ENCODE assay signal across 1 cellular context in genomic region chr3:129314757-129315385, GRCh38.
TF ChIP-seq lines count a peak whose summit lies in the region.

No MANE protein-coding gene starts in this region.

TF ChIP-seq in GM12878, 131 proteins besides CTCF, POLR2A, EP300 and RAD21 (continued from another document):
- TF ChIP-seq RFX5 (IDR thresholded peaks at IDR 0.05; ENCODE audit: low read depth, low read length) (peak; percentile 91), JUNB (IDR thresholded peaks at IDR 0.05) (no peak), NR2C2 (IDR thresholded peaks at IDR 0.05; ENCODE audit: borderline replicate concordance, control insufficient read depth, insufficient read length, low read depth) (no peak), SMAD5 (IDR thresholded peaks at IDR 0.05; ENCODE audit: low read depth) (0 out of 2 replicates have a peak, but pooled peaks have one; percentile 15), TARDBP (IDR thresholded peaks at IDR 0.05; ENCODE audit: borderline replicate concordance) (no peak), BMI1 (IDR thresholded peaks at IDR 0.05; ENCODE audit: borderline replicate concordance) (peak; percentile 97), POLR2AphosphoS5 (IDR thresholded peaks at IDR 0.05; ENCODE audit: low read length) (peak; percentile 90), BCL3 (IDR thresholded peaks at IDR 0.05; ENCODE audit: borderline replicate concordance, insufficient read depth, low read depth, low read length, poor library complexity, severe bottlenecking) (no peak), CBFB (IDR thresholded peaks at IDR 0.05; ENCODE audit: low read depth) (no peak), EED (IDR thresholded peaks at IDR 0.05; ENCODE audit: low read depth) (no peak), JUND (IDR thresholded peaks at IDR 0.05; ENCODE audit: low read depth, low read length) (no peak), PRDM15 (CRISPR knock-in tag; IDR thresholded peaks at IDR 0.05) (no peak), ZBED1 (IDR thresholded peaks at IDR 0.05; ENCODE audit: borderline replicate concordance) (no peak), ZBTB11 (CRISPR knock-in tag; IDR thresholded peaks at IDR 0.05) (no peak), GABPA (IDR thresholded peaks at IDR 0.05; ENCODE audit: low read depth) (no peak), ZNF592 (IDR thresholded peaks at IDR 0.05) (0 out of 2 replicates have a peak, but pooled peaks have one; percentile 38), SIX5 (IDR thresholded peaks at IDR 0.05; ENCODE audit: low read depth, low read length, severe bottlenecking) (no peak), MTA2 (IDR thresholded peaks at IDR 0.05; ENCODE audit: low read depth) (no peak), IRF4 (IDR thresholded peaks at IDR 0.05; ENCODE audit: low read depth, low read length) (no peak), NFYA (IDR thresholded peaks at IDR 0.05; ENCODE audit: borderline replicate concordance, low read depth, low read length) (no peak), BCLAF1 (IDR thresholded peaks at IDR 0.05) (0 out of 2 replicates have a peak, but pooled peaks have one; percentile 14), NR2F1 (conservative IDR thresholded peaks at IDR 0.05) (0 out of 2 replicates have a peak, but pooled peaks have one; percentile 8), GATAD2B (conservative IDR thresholded peaks at IDR 0.05; ENCODE audit: low read depth) (peak; percentile 36; the same call in 1 of the 2 replicates), CEBPZ (IDR thresholded peaks at IDR 0.05; ENCODE audit: low read depth, low read length) (no peak), YY1 (IDR thresholded peaks at IDR 0.05; ENCODE audit: low read depth, low read length) (peak; percentile 38; the same call in 1 of the 2 replicates), ZSCAN29 (IDR thresholded peaks at IDR 0.05) (0 out of 2 replicates have a peak, but pooled peaks have one; percentile 4), RBBP5 (conservative IDR thresholded peaks at IDR 0.05) (no peak), ESRRA (IDR thresholded peaks at IDR 0.05; ENCODE audit: low read length) (no peak), HDAC6 (IDR thresholded peaks at IDR 0.05; ENCODE audit: unreplicated experiment) (no peak), ZNF622 (IDR thresholded peaks at IDR 0.05) (no peak), SMARCA5 (IDR thresholded peaks at IDR 0.05) (peak; percentile 69; the same call in 1 of the 2 replicates), PKNOX1 (IDR thresholded peaks at IDR 0.05) (no peak), ETV6 (conservative IDR thresholded peaks at IDR 0.05 in 1 of 2, IDR thresholded peaks at IDR 0.05 in 1 of 2; ENCODE audit: borderline replicate concordance in 1 of 2, low read depth in 1 of 2) (no peak), BHLHE40 (IDR thresholded peaks at IDR 0.05; ENCODE audit: borderline replicate concordance in 1 of 2, low read depth in 2 of 2, low read length in 1 of 2) (peak; percentile 12 to 48; a peak in 1 of 4 replicates), MXI1 (IDR thresholded peaks at IDR 0.05; ENCODE audit: low read depth, low read length) (peak; percentile 93)
